12 cellular contexts compared by ENCODE assay signal in genomic region chr20:44958276-44958675, GRCh38. TPM values are rescaled to one million over a fixed set of nuclear protein-coding genes. Genes with fewer than 3 reads are reported as not detected.
A peak's percentile ranks its signal among the peaks of the same experiment; 100 is the strongest.
DNase-seq lines count a peak whose midpoint lies in the region; ATAC-seq and TF ChIP-seq lines count a peak whose summit lies in the region.
"Had no signal": no experiment of that assay in that cellular context is flagged by ENCODE, and none has a peak within 500 bp of the region (broad histone marks: within the 10 kb centered on the region; RNA-seq: fewer than 3 reads in every experiment).

No MANE protein-coding gene starts in this region.

- intact Hi-C loops in Calu3 (cut with micrococcal nuclease; ENCODE audit: unreplicated experiment), result loop anchor here (2.0 kb wide), 1 partner anchor 47 kb away; the partner anchor contains the start of gene PABPC1L
- intact Hi-C loops in gastrocnemius medialis (cut with DNase I; ENCODE audit: low total_unique reads), result no loop called here

- H3K4me3 Mint-ChIP-seq in Calu3 (ENCODE audit: low read depth, unreplicated experiment), result peak overlapping the region; percentile 77
- H3K4me3 Mint-ChIP-seq in activated naive CD8-positive, alpha-beta T cell treated with anti-CD3 and anti-CD28 coated beads, Interleukin-2, amount 10 ng/mL, durations not matched to agents 7 days and 5 days, result peak overlapping the region; percentile 96
- H3K4me3 Mint-ChIP-seq in neural crest cell, result peak overlapping the region; percentile 97

- H3K27me3 ChIP-seq in KMS-11 (ENCODE audit: insufficient read depth, low read depth) (no peaks in the 10 kb centered on the region), gastrocnemius medialis (no peaks in the 10 kb centered on the region)
- H3K27me3 ChIP-seq: uterus had no signal

- POLR2A ChIA-PET in activated naive CD8-positive, alpha-beta T cell treated with anti-CD3 and anti-CD28 coated beads, Interleukin-2, amount 10 ng/mL, durations not matched to agents 7 days and 5 days (lab: Charles Lee), result interaction anchor here (0.7 to 1.6 kb wide), 2 partner anchors 16 to 138 kb away, joined by 4 read pairs; no protein-coding TSS in a partner anchor

- H3K36me3 ChIP-seq in KMS-11 (ENCODE audit: insufficient read depth), result peaks cover 18% of the 10 kb centered on the region; the same call in 1 of the 2 replicates
- H3K36me3 ChIP-seq in gastrocnemius medialis, result peaks cover 0 to 31% of the 10 kb centered on the region in 2 donors
- H3K36me3 ChIP-seq: uterus had no signal

- no peak for ATAC-seq in activated naive CD8-positive, alpha-beta T cell treated with anti-CD3 and anti-CD28 coated beads, Interleukin-2, amount 10 ng/mL, durations not matched to agents 7 days and 5 days (ENCODE audit: low read depth)
- ATAC-seq in gastrocnemius medialis, result no peak
- ATAC-seq: lower lobe of right lung, right cardiac atrium had no signal

- CTCF ChIA-PET in Calu3 (lab: Charles Lee), result interaction anchor here (0.7 kb wide), 1 partner anchor 26 kb away, joined by 4 read pairs; no protein-coding TSS in a partner anchor

- H3K4me3 ChIP-seq in KMS-11 (IDR thresholded peaks at IDR 0.05; ENCODE audit: insufficient read depth, low read depth, low read length) (no peak overlapping the region), gastrocnemius medialis (no peak overlapping the region)
- H3K4me3 ChIP-seq: uterus had no signal

- H3K4me2 ChIP-seq in KMS-11, result peak overlapping the region; percentile 97

- H2AFZ ChIP-seq in KMS-11 (ENCODE audit: low read depth), result no peak overlapping the region

- no peak for TF ChIP-seq POLR2A in gastrocnemius medialis (IDR thresholded peaks at IDR 0.05)

- H3K9ac ChIP-seq in KMS-11, result no peak overlapping the region

- H4K20me1 ChIP-seq in KMS-11 (ENCODE audit: insufficient read depth), result no peaks in the 10 kb centered on the region

- H3K4me1 ChIP-seq in KMS-11 (ENCODE audit: low read depth, poor library complexity, severe bottlenecking) (peaks cover 43% of the 10 kb centered on the region), gastrocnemius medialis (peaks cover 17 to 20% of the 10 kb centered on the region in 2 donors)
- H3K4me1 ChIP-seq: uterus had no signal

- no peak overlapping the region for H3K27ac ChIP-seq in KMS-11
- no peak overlapping the region for H3K27ac ChIP-seq in gastrocnemius medialis
- H3K27ac ChIP-seq: lower lobe of right lung, RWPE1 had no signal

- no peak for DNase-seq in Calu3
- DNase-seq in activated naive CD8-positive, alpha-beta T cell treated with anti-CD3 and anti-CD28 coated beads, Interleukin-2, amount 10 ng/mL, durations not matched to agents 7 days and 5 days, result no peak
- no peak for DNase-seq in neural crest cell (ENCODE audit: low read depth, low spot score)
- DNase-seq in gastrocnemius medialis, result no peak
- DNase-seq in cerebellar nuclear complex (lab: John Stamatoyannopoulos, UW), result no peak
- no peak for DNase-seq in iPS-NIHi11 (ENCODE audit: low spot score)
- DNase-seq: lower lobe of right lung, NCI-H2171, right cardiac atrium, uterus had no signal

- in situ Hi-C loops in gastrocnemius medialis (cut with MboI; ENCODE audit: low sequenced_read_pairs in 4 of 4), result loop anchor here in 1 of 4 donors (25.0 kb wide), 1 partner anchor 104 kb away; no protein-coding TSS in a partner anchor

- peaks cover 48% of the 10 kb centered on the region for H3K4me1 Mint-ChIP-seq in Calu3 (ENCODE audit: low read depth, unreplicated experiment)
- peaks cover 50% of the 10 kb centered on the region for H3K4me1 Mint-ChIP-seq in activated naive CD8-positive, alpha-beta T cell treated with anti-CD3 and anti-CD28 coated beads, Interleukin-2, amount 10 ng/mL, durations not matched to agents 7 days and 5 days
- peaks cover 35% of the 10 kb centered on the region for H3K4me1 Mint-ChIP-seq in neural crest cell

- no peak overlapping the region for H3K27ac Mint-ChIP-seq in Calu3 (ENCODE audit: unreplicated experiment)
- no peak overlapping the region for H3K27ac Mint-ChIP-seq in activated naive CD8-positive, alpha-beta T cell treated with anti-CD3 and anti-CD28 coated beads, Interleukin-2, amount 10 ng/mL, durations not matched to agents 7 days and 5 days
- H3K27ac Mint-ChIP-seq in neural crest cell (ENCODE audit: unreplicated experiment), result no peak overlapping the region

- H3K9me3 Mint-ChIP-seq in Calu3 (ENCODE audit: low read depth, unreplicated experiment) (no peaks in the 10 kb centered on the region), neural crest cell (no peaks in the 10 kb centered on the region)
- no peaks in the 10 kb centered on the region for H3K9me3 Mint-ChIP-seq in activated naive CD8-positive, alpha-beta T cell treated with anti-CD3 and anti-CD28 coated beads, Interleukin-2, amount 10 ng/mL, durations not matched to agents 7 days and 5 days

- no peaks in the 10 kb centered on the region for H3K27me3 Mint-ChIP-seq in Calu3 (ENCODE audit: unreplicated experiment)
- no peaks in the 10 kb centered on the region for H3K27me3 Mint-ChIP-seq in activated naive CD8-positive, alpha-beta T cell treated with anti-CD3 and anti-CD28 coated beads, Interleukin-2, amount 10 ng/mL, durations not matched to agents 7 days and 5 days
- H3K27me3 Mint-ChIP-seq in neural crest cell (ENCODE audit: low read depth), result no peaks in the 10 kb centered on the region

- no TSS peak for BruUV-seq in Calu3 (replicated peaks; lab: Mats Ljungman, UMichigan)

- H3K79me2 ChIP-seq in KMS-11 (ENCODE audit: insufficient read depth, low read depth), result peaks cover 42% of the 10 kb centered on the region

- peaks cover 71% of the 10 kb centered on the region for H3K36me3 Mint-ChIP-seq in Calu3 (ENCODE audit: insufficient read depth, unreplicated experiment)
- H3K36me3 Mint-ChIP-seq in activated naive CD8-positive, alpha-beta T cell treated with anti-CD3 and anti-CD28 coated beads, Interleukin-2, amount 10 ng/mL, durations not matched to agents 7 days and 5 days, result peaks cover 23% of the 10 kb centered on the region
- H3K36me3 Mint-ChIP-seq in neural crest cell (ENCODE audit: low read depth), result peaks cover 13% of the 10 kb centered on the region

- H3K9me3 ChIP-seq in gastrocnemius medialis, result no peaks in the 10 kb centered on the region
- H3K9me3 ChIP-seq: lower lobe of right lung, uterus had no signal

- TF ChIP-seq CTCF in Calu3 (IDR thresholded peaks at IDR 0.05; ENCODE audit: unreplicated experiment), result no peak
- no peak for TF ChIP-seq CTCF in KMS-11 (conservative IDR thresholded peaks at IDR 0.05; ENCODE audit: low read depth, low read length)
- no peak for TF ChIP-seq CTCF in neural crest cell (conservative IDR thresholded peaks at IDR 0.05)
- no peak for TF ChIP-seq CTCF in gastrocnemius medialis (IDR thresholded peaks at IDR 0.05 in 4 of 5, conservative IDR thresholded peaks at IDR 0.05 in 1 of 5)

RNA-seq across cellular contexts. Expression of gene TOMM34, which starts 1.9 kb away (rescaled TPM):
- 61.1 TPM in 2 replicates for total RNA-seq in Calu3 (2022)
- total RNA-seq in activated naive CD8-positive, alpha-beta T cell treated with anti-CD3 and anti-CD28 coated beads, Interleukin-2, amount 10 ng/mL, durations not matched to agents 7 days and 5 days, result 10 to 100 TPM; 14.4 to 15.4 TPM
- 39.0 and 39.6 TPM in 2 replicates for total RNA-seq in neural crest cell
- total RNA-seq in gastrocnemius medialis, result 10 to 100 TPM in 3 of 4 donors, 1 to 10 TPM in 1; 9.8 to 19.2 (median 17.0) TPM

RNA-seq across cellular contexts. Expression of gene STK4, which starts 8.0 kb away (rescaled TPM):
- total RNA-seq in Calu3 (2022) (53.1 and 58.3 TPM in 2 replicates), neural crest cell (41.2 and 46.4 TPM in 2 replicates), gastrocnemius medialis (1 to 10 TPM; 4.5 to 6.4 (median 5.5) TPM)
- 100 to 1,000 TPM; 205 to 229 TPM for total RNA-seq in activated naive CD8-positive, alpha-beta T cell treated with anti-CD3 and anti-CD28 coated beads, Interleukin-2, amount 10 ng/mL, durations not matched to agents 7 days and 5 days

RNA-seq across cellular contexts. Expression of gene PABPC1L, which starts 48.4 kb away (rescaled TPM):
- total RNA-seq in Calu3 (2022) (172 and 182 TPM in 2 replicates), neural crest cell (75.0 and 78.6 TPM in 2 replicates), gastrocnemius medialis (1 to 10 TPM in 1 of 4 donors, under 1 TPM in 3; 0.22 to 3.8 (median 0.54) TPM)
- total RNA-seq in activated naive CD8-positive, alpha-beta T cell treated with anti-CD3 and anti-CD28 coated beads, Interleukin-2, amount 10 ng/mL, durations not matched to agents 7 days and 5 days, result 10 to 100 TPM; 87.0 to 90.2 TPM

Comparison
In these comparisons a context has a peak if more than half of its experiments do, and no peak if none do; other contexts are left out.
1. RNA of gene PABPC1L, which starts 48.4 kb away (total RNA-seq): 172 to 182 TPM in Calu3, 87.0 to 90.2 TPM in activated naive CD8-positive, alpha-beta T cell treated with anti-CD3 and anti-CD28 coated beads, Interleukin-2, amount 10 ng/mL, durations not matched to agents 7 days and 5 days and 75.0 to 78.6 TPM in neural crest cell; 0.22 to 3.8 TPM in gastrocnemius medialis; every median in the first group is over 10 times any median in the second.
2. Peak in every context shown above with its lines, with median percentiles within 50 percentile points of each other: H3K4me3 Mint-ChIP-seq.